Comparison of ENCODE assay signal across 14 cellular contexts in the genomic region with DNA sequence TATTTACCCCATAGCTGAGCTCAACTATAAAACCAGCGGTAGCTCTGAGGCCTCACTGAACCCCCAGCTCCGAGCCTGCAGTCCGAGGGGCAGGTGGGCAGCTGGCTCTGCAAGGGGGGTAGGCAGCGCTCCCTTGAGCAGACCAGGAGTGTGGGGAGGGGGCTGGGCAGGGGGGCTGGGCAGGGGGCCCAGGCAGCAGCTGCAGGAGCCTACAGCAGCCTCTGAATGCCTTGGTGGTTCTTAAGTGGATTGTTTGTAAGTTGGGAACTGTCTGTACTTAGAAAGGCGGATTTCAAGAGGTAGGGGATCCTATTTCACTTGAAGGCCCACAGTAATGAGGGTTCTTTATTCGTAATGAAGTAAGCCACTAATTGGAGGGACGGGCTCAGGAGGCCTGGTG.
DNase-seq lines count a peak whose midpoint lies in the region; ATAC-seq, FAIRE-seq and TF ChIP-seq lines count a peak whose summit lies in the region.
"Had no signal": no experiment of that assay in that cellular context is flagged by ENCODE, and none has a peak within 500 bp of the region (broad histone marks: within the 10 kb centered on the region; RNA-seq: fewer than 3 reads in every experiment).

No MANE protein-coding gene starts in this region.

- no peak for TF ChIP-seq CTCF in chondrocyte (IDR thresholded peaks at IDR 0.05)

- H3K9me3 ChIP-seq in ectodermal cell (ENCODE audit: control insufficient read depth, low read length) = no peaks in the 10 kb centered on the region
- H3K9me3 ChIP-seq: BLaER1 treated with 17β-estradiol and CSF1 and Interleukin-3, amounts not matched to agents 10 nM and 100 nM; spleen; testis had no signal

- no peaks in the 10 kb centered on the region for H3K9me3 Mint-ChIP-seq in chondrocyte (ENCODE audit: low read depth)
- H3K9me3 Mint-ChIP-seq: activated CD4-positive, alpha-beta memory T cell treated with anti-CD3 and anti-CD28 coated beads for 36 hours; central memory CD8-positive, alpha-beta T cell had no signal

- 16 to 34% methylated on average over 7 of the region's 7 CpGs for WGBS in ectodermal cell, 2 experiments

- no peaks in the 10 kb centered on the region for H3K36me3 ChIP-seq in ectodermal cell (ENCODE audit: control insufficient read depth, insufficient read depth, low read length)
- H3K36me3 ChIP-seq: BLaER1 treated with 17β-estradiol and CSF1 and Interleukin-3, amounts not matched to agents 10 nM and 100 nM; spleen had no signal

- no peak for ATAC-seq in HG03280 (IDR thresholded peaks at IDR 0.05; ENCODE audit: unreplicated experiment)

- peak overlapping the region; percentile 28 for H3K27ac ChIP-seq in ectodermal cell (ENCODE audit: insufficient read depth, low read depth, low read length, poor library complexity, severe bottlenecking)
- H3K27ac ChIP-seq: BLaER1 treated with 17β-estradiol and CSF1 and Interleukin-3, amounts not matched to agents 10 nM and 100 nM; testis had no signal

- no peak for FAIRE-seq in frontal cortex (lab: Jason Lieb, UNC)

- no peak overlapping the region for H3K27ac Mint-ChIP-seq in chondrocyte (ENCODE audit: unreplicated experiment)
- H3K27ac Mint-ChIP-seq: activated CD4-positive, alpha-beta memory T cell treated with anti-CD3 and anti-CD28 coated beads for 36 hours had no signal

- H3K4me1 Mint-ChIP-seq in chondrocyte (ENCODE audit: low read depth) = peaks cover 7% of the 10 kb centered on the region

- H3K27me3 Mint-ChIP-seq in chondrocyte (ENCODE audit: low read depth) = no peaks in the 10 kb centered on the region
- H3K27me3 Mint-ChIP-seq: activated CD4-positive, alpha-beta memory T cell treated with anti-CD3 and anti-CD28 coated beads for 36 hours had no signal

- no peak overlapping the region for H3K4me3 ChIP-seq in ectodermal cell (ENCODE audit: insufficient read depth, low read depth, low read length)
- H3K4me3 ChIP-seq: BLaER1 treated with 17β-estradiol and CSF1 and Interleukin-3, amounts not matched to agents 10 nM and 100 nM; spleen; testis had no signal

- no peaks in the 10 kb centered on the region for H3K36me3 Mint-ChIP-seq in chondrocyte (ENCODE audit: low read depth)
- H3K36me3 Mint-ChIP-seq: activated CD4-positive, alpha-beta memory T cell treated with anti-CD3 and anti-CD28 coated beads for 36 hours had no signal

- peak; percentile 97 for DNase-seq in DMS79 treated with DMSO at 0.1 percent for 48 hours (lab: John Stamatoyannopoulos, UW)
- DNase-seq in NCI-H128 (lab: John Stamatoyannopoulos, UW; ENCODE audit: unreplicated experiment) = peak; percentile 24
- peak; percentile 90 for DNase-seq in NCI-H524 treated with DMSO at 0.1 percent for 48 hours (lab: John Stamatoyannopoulos, UW)
- no peak for DNase-seq in chondrocyte (ENCODE audit: low spot score)
- no peak for DNase-seq in frontal cortex (ENCODE audit: low spot score in 2 of 2)
- no peak for DNase-seq in middle frontal gyrus (ENCODE audit: extremely low spot score, low spot score)
- DNase-seq: Right ventricle myocardium superior, spleen had no signal

- H3K4me3 Mint-ChIP-seq in chondrocyte (ENCODE audit: unreplicated experiment) = no peak overlapping the region
- H3K4me3 Mint-ChIP-seq: activated CD4-positive, alpha-beta memory T cell treated with anti-CD3 and anti-CD28 coated beads for 36 hours; central memory CD8-positive, alpha-beta T cell had no signal

- H3K27me3 ChIP-seq in ectodermal cell (ENCODE audit: control insufficient read depth, insufficient read depth, low read length, poor library complexity, severe bottlenecking) = no peaks in the 10 kb centered on the region
- H3K27me3 ChIP-seq: BLaER1 treated with 17β-estradiol and CSF1 and Interleukin-3, amounts not matched to agents 10 nM and 100 nM; spleen; testis had no signal

- H3K4me1 ChIP-seq in ectodermal cell (ENCODE audit: control insufficient read depth, insufficient read depth, low read length) = peaks cover 19% of the 10 kb centered on the region
- H3K4me1 ChIP-seq: testis had no signal

Comparison
In these comparisons a context has a peak if more than half of its experiments do, and no peak if none do; other contexts are left out.
1. DNase-seq: peak in DMS79 treated with DMSO at 0.1 percent for 48 hours (single experiment), NCI-H128 (single experiment) and NCI-H524 treated with DMSO at 0.1 percent for 48 hours (single experiment); none in chondrocyte (single experiment), frontal cortex (0 of 2) and middle frontal gyrus (single experiment).